ENCODE assay signal across 9 cellular contexts in the genomic region with DNA sequence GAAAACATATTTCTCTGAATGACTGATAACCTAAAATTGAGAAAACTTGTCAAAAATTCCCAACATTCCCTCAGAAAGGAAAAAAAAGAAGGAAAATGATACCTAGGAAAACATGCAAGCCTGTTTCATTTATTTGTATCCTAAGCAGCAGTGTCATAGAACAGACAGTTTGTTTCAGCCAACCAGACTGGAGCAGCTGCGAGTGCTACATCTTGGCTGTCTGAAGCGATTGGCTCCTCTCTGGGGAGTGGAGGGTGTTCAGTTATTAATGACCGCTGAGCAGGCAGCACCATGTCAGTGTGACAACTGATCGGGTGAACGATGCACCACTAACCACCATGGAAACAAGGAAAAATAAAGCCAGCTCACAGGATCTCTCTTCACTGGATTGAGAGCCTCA. TPM values are rescaled to one million over a fixed set of nuclear protein-coding genes. Genes with fewer than 3 reads are reported as not detected.
DNase-seq lines count a peak whose midpoint lies in the region; ATAC-seq and TF ChIP-seq lines count a peak whose summit lies in the region.
"Had no signal": no experiment of that assay in that cellular context is flagged by ENCODE, and none has a peak within 500 bp of the region (broad histone marks: within the 10 kb centered on the region; RNA-seq: fewer than 3 reads in every experiment).

A gene (plus strand): TSS at position 294 of the 400 bp plus-strand sequence. CDS start 31,646 bp downstream, outside the sequence.

- H3K36me3 Mint-ChIP-seq in MCF 10A (ENCODE audit: insufficient read depth, unreplicated experiment) = peaks cover 2% of the 10 kb centered on the region

- no peaks in the 10 kb centered on the region for H3K9me3 Mint-ChIP-seq in MCF 10A (ENCODE audit: unreplicated experiment)

- no peaks in the 10 kb centered on the region for H3K4me1 Mint-ChIP-seq in MCF 10A (ENCODE audit: insufficient read depth, unreplicated experiment)

- no peak for TF ChIP-seq CTCF in MCF 10A (IDR thresholded peaks at IDR 0.05; ENCODE audit: unreplicated experiment)
- TF ChIP-seq CTCF in fibroblast of mammary gland (conservative IDR thresholded peaks at IDR 0.05; ENCODE audit: control insufficient read depth, insufficient read depth, low read depth, low read length) = no peak

- no TSS peak for BruUV-seq in MCF 10A (replicated peaks; lab: Mats Ljungman, UMichigan)

- no peak within 1 kb of the TSS for H3K4me3 Mint-ChIP-seq in MCF 10A (ENCODE audit: unreplicated experiment)

- CTCF ChIA-PET in MCF 10A (lab: Yijun Ruan, JAX) = interaction anchor here (0.6 to 1.2 kb wide), 9 partner anchors 47 to 640 kb away, joined by 3 to 6 read pairs (median 3); no protein-coding TSS in a partner anchor

- no peaks in the 10 kb centered on the region for H3K27me3 Mint-ChIP-seq in MCF 10A (ENCODE audit: insufficient read depth, unreplicated experiment)

- peak within 1 kb of the TSS; percentile 31 for H3K4me3 ChIP-seq in fibroblast of mammary gland (ENCODE audit: control insufficient read depth, low read depth, low read length)
- H3K4me3 ChIP-seq: BLaER1 treated with 17β-estradiol and CSF1 and Interleukin-3, amounts not matched to agents 10 nM and 100 nM had no signal

- ATAC-seq in GM18498 (IDR thresholded peaks at IDR 0.05; ENCODE audit: unreplicated experiment) (no peak), HG02870 (IDR thresholded peaks at IDR 0.05; ENCODE audit: unreplicated experiment) (no peak)

- DNase-seq in T47D (ENCODE audit: low read depth in 1 of 2, low spot score in 1 of 2) (peak; percentile 31 to 79), MCF 10A (ENCODE audit: unreplicated experiment) (no peak), fibroblast of mammary gland (ENCODE audit: low read depth) (peak; percentile 52), occipital lobe (lab: John Stamatoyannopoulos, UW) (peak; percentile 70), SIG-M5 (lab: John Stamatoyannopoulos, UW) (no peak)
- DNase-seq in activated CD8-positive, alpha-beta memory T cell treated with anti-CD3 and anti-CD28 coated beads, Interleukin-2, amount 50 U/mL, for 4 hours = peak; percentile 38

- in situ Hi-C loops in T47D (cut with HindIII; ENCODE audit: low pct_unique_long_range_greater_than_20kb, low sequenced_read_pairs) = no loop called here

- intact Hi-C loops in MCF 10A (cut with micrococcal nuclease) = loop anchor here (1.0 to 10.0 kb wide), 2 partner anchors 395 to 1246 kb away; no protein-coding TSS in a partner anchor

- POLR2A ChIA-PET in MCF 10A (lab: Yijun Ruan, JAX) = interaction anchor here (0.7 kb wide), 1 partner anchor 650 kb away, joined by 3 read pairs; no protein-coding TSS in a partner anchor

- no peak within 1 kb of the TSS for H3K27ac Mint-ChIP-seq in MCF 10A (ENCODE audit: low read depth, unreplicated experiment)

RNA-seq across cellular contexts. Expression of the gene that starts here (rescaled TPM):
- total RNA-seq in MCF 10A (2022) = not detected in 2 replicates
- 187 TPM for total RNA-seq in occipital lobe

Comparison
In these comparisons a context has a peak if more than half of its experiments do, and no peak if none do; other contexts are left out.
1. RNA of the gene that starts here (total RNA-seq): 187 TPM in occipital lobe (single experiment); not detected in MCF 10A; every median in the first group is over 100 times any median in the second.
2. DNase-seq: peak in T47D (2 of 2), activated CD8-positive, alpha-beta memory T cell treated with anti-CD3 and anti-CD28 coated beads, Interleukin-2, amount 50 U/mL, for 4 hours (single experiment), fibroblast of mammary gland (single experiment) and occipital lobe (single experiment); none in MCF 10A (single experiment) and SIG-M5 (single experiment).